1 cellular context compared by ENCODE assay signal in the genomic region with DNA sequence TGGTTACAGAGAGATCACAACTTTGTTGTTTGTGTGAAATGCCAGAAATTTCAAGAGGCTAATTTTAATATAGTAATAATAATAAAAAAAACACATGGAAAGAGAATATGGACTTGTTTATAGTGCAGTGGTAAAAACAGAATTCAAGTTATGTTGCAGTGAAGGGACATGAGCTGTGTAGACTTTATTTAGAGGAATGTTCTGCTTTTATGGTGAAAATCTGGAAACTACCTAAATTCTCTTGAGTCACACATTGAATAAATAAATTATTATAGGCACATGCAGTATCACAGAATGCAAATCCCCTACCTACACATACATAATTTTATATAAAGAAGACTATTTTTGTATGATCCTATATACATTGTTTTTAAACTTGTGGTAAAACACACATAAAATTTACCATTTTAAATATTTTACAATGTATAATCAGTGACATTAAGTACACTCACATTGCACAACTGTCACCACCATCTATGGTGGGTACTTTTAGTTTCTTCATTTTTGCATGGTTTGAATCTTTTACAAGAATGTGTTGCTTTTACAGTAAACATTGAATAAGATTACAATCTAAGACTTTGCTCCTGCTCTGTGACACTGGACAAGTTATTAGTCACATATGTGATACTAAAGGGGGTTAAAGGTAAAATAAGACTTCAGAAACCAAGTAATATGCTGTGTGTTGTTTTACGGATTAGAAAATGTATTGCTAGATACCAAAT.
TF ChIP-seq lines count a peak whose summit lies in the region.

No MANE protein-coding gene starts in this region.

TF ChIP-seq in HepG2, 621 proteins besides CTCF, POLR2A, EP300 and RAD21 (continued from another document and continues in another):
- TF ChIP-seq, protein P1, sequence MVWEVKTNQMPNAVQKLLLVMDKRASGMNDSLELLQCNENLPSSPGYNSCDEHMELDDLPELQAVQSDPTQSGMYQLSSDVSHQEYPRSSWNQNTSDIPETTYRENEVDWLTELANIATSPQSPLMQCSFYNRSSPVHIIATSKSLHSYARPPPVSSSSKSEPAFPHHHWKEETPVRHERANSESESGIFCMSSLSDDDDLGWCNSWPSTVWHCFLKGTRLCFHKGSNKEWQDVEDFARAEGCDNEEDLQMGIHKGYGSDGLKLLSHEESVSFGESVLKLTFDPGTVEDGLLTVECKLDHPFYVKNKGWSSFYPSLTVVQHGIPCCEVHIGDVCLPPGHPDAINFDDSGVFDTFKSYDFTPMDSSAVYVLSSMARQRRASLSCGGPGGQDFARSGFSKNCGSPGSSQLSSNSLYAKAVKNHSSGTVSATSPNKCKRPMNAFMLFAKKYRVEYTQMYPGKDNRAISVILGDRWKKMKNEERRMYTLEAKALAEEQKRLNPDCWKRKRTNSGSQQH (CRISPR knock-in tag; IDR thresholded peaks at IDR 0.05; ENCODE audit: low read depth): no peak
- TF ChIP-seq RXRB (CRISPR knock-in tag; IDR thresholded peaks at IDR 0.05; ENCODE audit: borderline replicate concordance) (peak; percentile 85), HNF4A (CRISPR knock-in tag; IDR thresholded peaks at IDR 0.05) (peak; percentile 77), ZNF652 (CRISPR knock-in tag; IDR thresholded peaks at IDR 0.05; ENCODE audit: borderline replicate concordance, low read depth) (peak; percentile 28; the same call in 1 of the 2 replicates), ZNF383 (CRISPR knock-in tag; IDR thresholded peaks at IDR 0.05; ENCODE audit: borderline replicate concordance) (no peak), ZNF619 (CRISPR knock-in tag; IDR thresholded peaks at IDR 0.05) (no peak), SMARCE1 (IDR thresholded peaks at IDR 0.05; ENCODE audit: borderline replicate concordance) (0 out of 2 replicates have a peak, but pooled peaks have one; percentile 14), FOXJ3 (CRISPR knock-in tag; IDR thresholded peaks at IDR 0.05; ENCODE audit: borderline replicate concordance) (peak; percentile 78; the same call in 1 of the 2 replicates), FOXA3 (CRISPR knock-in tag; IDR thresholded peaks at IDR 0.05) (peak; percentile 81), PLRG1 (conservative IDR thresholded peaks at IDR 0.05) (no peak), ZNF563 (CRISPR knock-in tag; IDR thresholded peaks at IDR 0.05) (no peak), GLI4 (CRISPR knock-in tag; IDR thresholded peaks at IDR 0.05; ENCODE audit: borderline replicate concordance) (no peak), NR2F2 (IDR thresholded peaks at IDR 0.05; ENCODE audit: borderline replicate concordance, low read depth) (no peak), TCF7 (IDR thresholded peaks at IDR 0.05; ENCODE audit: low read depth) (peak; percentile 19; the same call in 1 of the 2 replicates), MLLT10 (CRISPR knock-in tag; IDR thresholded peaks at IDR 0.05) (no peak), RARA (CRISPR knock-in tag; IDR thresholded peaks at IDR 0.05) (peak; percentile 24; the same call in 1 of the 2 replicates), CREM (IDR thresholded peaks at IDR 0.05) (peak; percentile 55), CREM (CRISPR knock-in tag; IDR thresholded peaks at IDR 0.05) (no peak), NFIC (IDR thresholded peaks at IDR 0.05; ENCODE audit: low read length) (peak; percentile 65; the same call in 1 of the 2 replicates), NR2C2 (CRISPR knock-in tag; IDR thresholded peaks at IDR 0.05; ENCODE audit: borderline replicate concordance) (0 out of 2 replicates have a peak, but pooled peaks have one; percentile 41), KDM6A (CRISPR knock-in tag; IDR thresholded peaks at IDR 0.05; ENCODE audit: low read depth) (peak; percentile 80), NFIB (CRISPR knock-in tag; IDR thresholded peaks at IDR 0.05; ENCODE audit: borderline replicate concordance) (no peak), CHD4 (IDR thresholded peaks at IDR 0.05; ENCODE audit: borderline replicate concordance, low read length) (peak; percentile 47; the same call in 1 of the 2 replicates), NR2F6 (IDR thresholded peaks at IDR 0.05) (0 out of 2 replicates have a peak, but pooled peaks have one; percentile 20), NR2F6 (CRISPR knock-in tag; IDR thresholded peaks at IDR 0.05) (0 out of 2 replicates have a peak, but pooled peaks have one; percentile 13), ZGPAT (CRISPR knock-in tag; IDR thresholded peaks at IDR 0.05) (peak; percentile 61), CREB1 (IDR thresholded peaks at IDR 0.05) (peak; percentile 28; the same call in 1 of the 2 replicates), CREB1 (CRISPR knock-in tag; IDR thresholded peaks at IDR 0.05) (peak; percentile 48; the same call in 1 of the 2 replicates), TBL1XR1 (IDR thresholded peaks at IDR 0.05; ENCODE audit: borderline replicate concordance, low read length, partially characterized antibody) (peak; percentile 30), NFE2 (CRISPR knock-in tag; IDR thresholded peaks at IDR 0.05) (no peak), ARID3A (IDR thresholded peaks at IDR 0.05; ENCODE audit: low read depth, low read length) (peak; percentile 90), ZFP1 (CRISPR knock-in tag; IDR thresholded peaks at IDR 0.05) (no peak), SMARCC2 (IDR thresholded peaks at IDR 0.05) (peak; percentile 29; the same call in 1 of the 2 replicates), CEBPB (IDR thresholded peaks at IDR 0.05; ENCODE audit: borderline replicate concordance, low read depth, low read length) (peak; percentile 93), FOXK1 (CRISPR knock-in tag; IDR thresholded peaks at IDR 0.05; ENCODE audit: borderline replicate concordance, low read depth) (no peak), MED1 (CRISPR knock-in tag; IDR thresholded peaks at IDR 0.05) (peak; percentile 64), JUN (CRISPR knock-in tag; IDR thresholded peaks at IDR 0.05) (no peak), HOMEZ (CRISPR knock-in tag; IDR thresholded peaks at IDR 0.05; ENCODE audit: low read depth) (peak; percentile 50; the same call in 1 of the 2 replicates), RCOR2 (CRISPR knock-in tag; IDR thresholded peaks at IDR 0.05) (0 out of 2 replicates have a peak, but pooled peaks have one; percentile 16), GATAD2A (CRISPR knock-in tag; IDR thresholded peaks at IDR 0.05) (peak; percentile 55), ARID5B (CRISPR knock-in tag; IDR thresholded peaks at IDR 0.05) (peak; percentile 82; the same call in 1 of the 2 replicates), ZNF317 (CRISPR knock-in tag; IDR thresholded peaks at IDR 0.05) (no peak), ZNF816 (CRISPR knock-in tag; IDR thresholded peaks at IDR 0.05; ENCODE audit: borderline replicate concordance) (no peak), ZNF781 (CRISPR knock-in tag; IDR thresholded peaks at IDR 0.05; ENCODE audit: borderline replicate concordance, not compliant biosample characterization) (no peak), SATB2 (CRISPR knock-in tag; IDR thresholded peaks at IDR 0.05) (no peak), SOX5 (CRISPR knock-in tag; IDR thresholded peaks at IDR 0.05; ENCODE audit: borderline replicate concordance) (peak; percentile 46; the same call in 1 of the 2 replicates)
- TF ChIP-seq, protein P2, sequence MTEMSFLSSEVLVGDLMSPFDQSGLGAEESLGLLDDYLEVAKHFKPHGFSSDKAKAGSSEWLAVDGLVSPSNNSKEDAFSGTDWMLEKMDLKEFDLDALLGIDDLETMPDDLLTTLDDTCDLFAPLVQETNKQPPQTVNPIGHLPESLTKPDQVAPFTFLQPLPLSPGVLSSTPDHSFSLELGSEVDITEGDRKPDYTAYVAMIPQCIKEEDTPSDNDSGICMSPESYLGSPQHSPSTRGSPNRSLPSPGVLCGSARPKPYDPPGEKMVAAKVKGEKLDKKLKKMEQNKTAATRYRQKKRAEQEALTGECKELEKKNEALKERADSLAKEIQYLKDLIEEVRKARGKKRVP (CRISPR knock-in tag; IDR thresholded peaks at IDR 0.05): no peak
- TF ChIP-seq, protein P3, sequence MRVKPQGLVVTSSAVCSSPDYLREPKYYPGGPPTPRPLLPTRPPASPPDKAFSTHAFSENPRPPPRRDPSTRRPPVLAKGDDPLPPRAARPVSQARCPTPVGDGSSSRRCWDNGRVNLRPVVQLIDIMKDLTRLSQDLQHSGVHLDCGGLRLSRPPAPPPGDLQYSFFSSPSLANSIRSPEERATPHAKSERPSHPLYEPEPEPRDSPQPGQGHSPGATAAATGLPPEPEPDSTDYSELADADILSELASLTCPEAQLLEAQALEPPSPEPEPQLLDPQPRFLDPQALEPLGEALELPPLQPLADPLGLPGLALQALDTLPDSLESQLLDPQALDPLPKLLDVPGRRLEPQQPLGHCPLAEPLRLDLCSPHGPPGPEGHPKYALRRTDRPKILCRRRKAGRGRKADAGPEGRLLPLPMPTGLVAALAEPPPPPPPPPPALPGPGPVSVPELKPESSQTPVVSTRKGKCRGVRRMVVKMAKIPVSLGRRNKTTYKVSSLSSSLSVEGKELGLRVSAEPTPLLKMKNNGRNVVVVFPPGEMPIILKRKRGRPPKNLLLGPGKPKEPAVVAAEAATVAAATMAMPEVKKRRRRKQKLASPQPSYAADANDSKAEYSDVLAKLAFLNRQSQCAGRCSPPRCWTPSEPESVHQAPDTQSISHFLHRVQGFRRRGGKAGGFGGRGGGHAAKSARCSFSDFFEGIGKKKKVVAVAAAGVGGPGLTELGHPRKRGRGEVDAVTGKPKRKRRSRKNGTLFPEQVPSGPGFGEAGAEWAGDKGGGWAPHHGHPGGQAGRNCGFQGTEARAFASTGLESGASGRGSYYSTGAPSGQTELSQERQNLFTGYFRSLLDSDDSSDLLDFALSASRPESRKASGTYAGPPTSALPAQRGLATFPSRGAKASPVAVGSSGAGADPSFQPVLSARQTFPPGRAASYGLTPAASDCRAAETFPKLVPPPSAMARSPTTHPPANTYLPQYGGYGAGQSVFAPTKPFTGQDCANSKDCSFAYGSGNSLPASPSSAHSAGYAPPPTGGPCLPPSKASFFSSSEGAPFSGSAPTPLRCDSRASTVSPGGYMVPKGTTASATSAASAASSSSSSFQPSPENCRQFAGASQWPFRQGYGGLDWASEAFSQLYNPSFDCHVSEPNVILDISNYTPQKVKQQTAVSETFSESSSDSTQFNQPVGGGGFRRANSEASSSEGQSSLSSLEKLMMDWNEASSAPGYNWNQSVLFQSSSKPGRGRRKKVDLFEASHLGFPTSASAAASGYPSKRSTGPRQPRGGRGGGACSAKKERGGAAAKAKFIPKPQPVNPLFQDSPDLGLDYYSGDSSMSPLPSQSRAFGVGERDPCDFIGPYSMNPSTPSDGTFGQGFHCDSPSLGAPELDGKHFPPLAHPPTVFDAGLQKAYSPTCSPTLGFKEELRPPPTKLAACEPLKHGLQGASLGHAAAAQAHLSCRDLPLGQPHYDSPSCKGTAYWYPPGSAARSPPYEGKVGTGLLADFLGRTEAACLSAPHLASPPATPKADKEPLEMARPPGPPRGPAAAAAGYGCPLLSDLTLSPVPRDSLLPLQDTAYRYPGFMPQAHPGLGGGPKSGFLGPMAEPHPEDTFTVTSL (CRISPR knock-in tag; IDR thresholded peaks at IDR 0.05; ENCODE audit: borderline replicate concordance): peak; percentile 81; the same call in 1 of the 2 replicates
